ENCODE assay signal across 19 cellular contexts in the genomic region with DNA sequence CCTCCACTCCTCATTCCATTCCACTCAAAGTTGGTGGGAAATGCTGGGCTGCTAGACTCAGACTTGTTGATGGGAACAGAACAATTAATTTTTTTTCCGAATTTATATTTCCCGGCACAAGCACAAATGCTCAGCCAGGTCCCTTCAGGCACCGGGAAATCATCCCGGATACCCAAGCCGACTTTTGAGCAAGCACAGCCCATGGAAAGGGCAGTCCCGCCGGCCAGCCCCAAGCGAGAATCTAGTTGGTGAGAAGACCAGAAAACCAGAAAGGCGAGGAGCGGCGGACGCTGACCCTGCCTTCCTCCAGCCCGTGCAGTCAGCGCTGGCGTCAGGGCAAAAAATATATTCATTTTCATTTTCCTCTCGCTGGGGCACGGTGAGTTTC. TPM values are rescaled to one million over a fixed set of nuclear protein-coding genes. Genes with fewer than 3 reads are reported as not detected.
DNase-seq lines count a peak whose midpoint lies in the region; TF ChIP-seq lines count a peak whose summit lies in the region.
"Had no signal": no experiment of that assay in that cellular context is flagged by ENCODE, and none has a peak within 500 bp of the region (broad histone marks: within the 10 kb centered on the region; RNA-seq: fewer than 3 reads in every experiment).

No MANE protein-coding gene starts in this region.

- intact Hi-C loops in activated T-helper 1 cell treated with anti-CD3 and anti-CD28 coated beads, Interleukin-12 subunit alpha, Interleukin-12 subunit beta, Interleukin-2, Interleukin-4 antibody, amounts not matched to agents 30 ng/mL and 10 ng/mL and 1 ng/mL, durations not matched to agents 14 hours and 24 hours and 36 hours (cut with micrococcal nuclease) = no loop called here
- intact Hi-C loops in A673 (cut with micrococcal nuclease; ENCODE audit: unreplicated experiment) = no loop called here

- H2AFZ ChIP-seq in MM.1S (ENCODE audit: low read length) (peak overlapping the region; percentile 50; the same call in 1 of the 2 replicates), neural cell (ENCODE audit: low read depth, low read length) (no peak overlapping the region)

- H3K79me2 ChIP-seq in MM.1S (ENCODE audit: low read length) (no peaks in the 10 kb centered on the region), neural cell (replicated peaks; ENCODE audit: insufficient read depth, low read length) (peaks cover 96% of the 10 kb centered on the region)

- POLR2A ChIA-PET in A673 (lab: Charles Lee; ENCODE audit: low non-redundant PET) = no interaction called here

- H3K4me3 Mint-ChIP-seq in activated T-helper 1 cell treated with anti-CD3 and anti-CD28 coated beads, Interleukin-12 subunit alpha, Interleukin-12 subunit beta, Interleukin-2, Interleukin-4 antibody, amounts not matched to agents 30 ng/mL and 10 ng/mL and 1 ng/mL, durations not matched to agents 14 hours and 24 hours and 36 hours = no peak overlapping the region
- H3K4me3 Mint-ChIP-seq: activated B cell treated with CpG ODN at 0.5 μM for 24 hours; T-helper 1 cell treated with Interleukin-12 subunit alpha and Interleukin-12 subunit beta and Interleukin-4 antibody, amounts not matched to agents 30 μg/mL and 1 μg/mL, for 36 hours had no signal

- peak overlapping the region in 2 of 10 experiments; percentile 11 to 12; a peak in 1 of 20 replicates for H3K4me3 ChIP-seq in BLaER1 treated with 17β-estradiol and CSF1 and Interleukin-3, amounts not matched to agents 10 nM and 100 nM
- H3K4me3 ChIP-seq in MM.1S (ENCODE audit: low read length) = peak overlapping the region; percentile 29
- H3K4me3 ChIP-seq in neural cell (ENCODE audit: low read length) = peak overlapping the region; percentile 92
- H3K4me3 ChIP-seq in BE2C (ENCODE audit: low read depth, low read length) = no peak overlapping the region
- no peak overlapping the region for H3K4me3 ChIP-seq in A673 (ENCODE audit: low read depth, low read length, poor library complexity, severe bottlenecking)

- no TSS peak for BruUV-seq in A673 (replicated peaks; lab: Mats Ljungman, UMichigan)

- H3K36me3 Mint-ChIP-seq in activated T-helper 1 cell treated with anti-CD3 and anti-CD28 coated beads, Interleukin-12 subunit alpha, Interleukin-12 subunit beta, Interleukin-2, Interleukin-4 antibody, amounts not matched to agents 30 ng/mL and 10 ng/mL and 1 ng/mL, durations not matched to agents 14 hours and 24 hours and 36 hours (ENCODE audit: low read depth) = peaks cover 3% of the 10 kb centered on the region

- no peak overlapping the region for H3K27ac Mint-ChIP-seq in activated T-helper 1 cell treated with anti-CD3 and anti-CD28 coated beads, Interleukin-12 subunit alpha, Interleukin-12 subunit beta, Interleukin-2, Interleukin-4 antibody, amounts not matched to agents 30 ng/mL and 10 ng/mL and 1 ng/mL, durations not matched to agents 14 hours and 24 hours and 36 hours
- H3K27ac Mint-ChIP-seq: activated B cell treated with CpG ODN at 0.5 μM for 24 hours had no signal

- H3F3A ChIP-seq in MM.1S (ENCODE audit: insufficient read depth, low read length) (no peaks in the 10 kb centered on the region), neural cell (ENCODE audit: insufficient read depth, low read length, poor library complexity, severe bottlenecking) (peaks cover 5% of the 10 kb centered on the region)

- peak overlapping the region; percentile 47 to 71 (median 60) for H3K4me2 ChIP-seq in BLaER1 treated with 17β-estradiol and CSF1 and Interleukin-3, amounts not matched to agents 10 nM and 100 nM
- H3K4me2 ChIP-seq in MM.1S (ENCODE audit: low read depth, low read length) (peak overlapping the region; percentile 54; the same call in 1 of the 2 replicates), neural cell (ENCODE audit: low read length) (peak overlapping the region; percentile 46)

- H3K27me3 Mint-ChIP-seq in activated T-helper 1 cell treated with anti-CD3 and anti-CD28 coated beads, Interleukin-12 subunit alpha, Interleukin-12 subunit beta, Interleukin-2, Interleukin-4 antibody, amounts not matched to agents 30 ng/mL and 10 ng/mL and 1 ng/mL, durations not matched to agents 14 hours and 24 hours and 36 hours (ENCODE audit: insufficient read depth) = peaks cover 56% of the 10 kb centered on the region

- DNase-seq in MM.1S = peak; percentile 13
- peak; percentile 67 for DNase-seq in ecto neural progenitor cell (ENCODE audit: low spot score)
- DNase-seq in activated T-helper 1 cell treated with anti-CD3 and anti-CD28 coated beads, Interleukin-12 subunit alpha, Interleukin-12 subunit beta, Interleukin-2, Interleukin-4 antibody, amounts not matched to agents 30 ng/mL and 10 ng/mL and 1 ng/mL, durations not matched to agents 14 hours and 24 hours and 36 hours (ENCODE audit: low spot score) = no peak
- no peak for DNase-seq in BE2C
- no peak for DNase-seq in A673 (ENCODE audit: low spot score)
- DNase-seq in NCI-H146 treated with DMSO at 0.1 percent for 48 hours (lab: John Stamatoyannopoulos, UW; ENCODE audit: unreplicated experiment) = no peak
- DNase-seq: activated B cell treated with CpG ODN at 0.5 μM for 24 hours; activated gamma-delta T cell; aorta; effector memory CD4-positive, alpha-beta T cell; GOT3; NCI-H1417 treated with DMSO at 0.1 percent for 48 hours; NCI-H2227 treated with DMSO at 0.1 percent for 48 hours; SHP77 treated with DMSO at 0.1 percent for 48 hours; stimulated activated naive CD4-positive, alpha-beta T cell treated with Interleukin-2 at 50 U/mL for 16 hours had no signal

- H3K9me3 Mint-ChIP-seq in activated T-helper 1 cell treated with anti-CD3 and anti-CD28 coated beads, Interleukin-12 subunit alpha, Interleukin-12 subunit beta, Interleukin-2, Interleukin-4 antibody, amounts not matched to agents 30 ng/mL and 10 ng/mL and 1 ng/mL, durations not matched to agents 14 hours and 24 hours and 36 hours = peaks cover 14% of the 10 kb centered on the region

- no peak for TF ChIP-seq EP300 in neural cell (conservative IDR thresholded peaks at IDR 0.05; ENCODE audit: poor library complexity, severe bottlenecking)

- no peak for TF ChIP-seq RAD21 in neural cell (conservative IDR thresholded peaks at IDR 0.05)

- peaks cover 0 to 19% (median 5%) of the 10 kb centered on the region in 11 experiments; a peak in 7 of 22 replicates for H4K20me1 ChIP-seq in BLaER1 treated with 17β-estradiol and CSF1 and Interleukin-3, amounts not matched to agents 10 nM and 100 nM
- H4K20me1 ChIP-seq in MM.1S (ENCODE audit: insufficient read depth, low read length) (no peaks in the 10 kb centered on the region), neural cell (ENCODE audit: insufficient read depth) (no peaks in the 10 kb centered on the region)

- peaks cover 41 to 77% (median 61%) of the 10 kb centered on the region in 11 experiments for H3K9me3 ChIP-seq in BLaER1 treated with 17β-estradiol and CSF1 and Interleukin-3, amounts not matched to agents 10 nM and 100 nM (replicated peaks in 1 of 11)
- no peaks in the 10 kb centered on the region for H3K9me3 ChIP-seq in MM.1S (replicated peaks; ENCODE audit: insufficient read depth, low read length)
- H3K9me3 ChIP-seq in neural cell (ENCODE audit: low read length) = no peaks in the 10 kb centered on the region
- peaks cover 5% of the 10 kb centered on the region; the same call in 1 of the 2 replicates for H3K9me3 ChIP-seq in BE2C
- no peaks in the 10 kb centered on the region for H3K9me3 ChIP-seq in A673 (ENCODE audit: low read depth, low read length, poor library complexity, severe bottlenecking)

- no peaks in the 10 kb centered on the region for H3K4me1 Mint-ChIP-seq in activated T-helper 1 cell treated with anti-CD3 and anti-CD28 coated beads, Interleukin-12 subunit alpha, Interleukin-12 subunit beta, Interleukin-2, Interleukin-4 antibody, amounts not matched to agents 30 ng/mL and 10 ng/mL and 1 ng/mL, durations not matched to agents 14 hours and 24 hours and 36 hours (ENCODE audit: low read depth)

- H3K36me3 ChIP-seq in BLaER1 treated with 17β-estradiol and CSF1 and Interleukin-3, amounts not matched to agents 10 nM and 100 nM = no peaks in the 10 kb centered on the region
- H3K36me3 ChIP-seq in MM.1S (replicated peaks; ENCODE audit: insufficient read depth, low read length) (no peaks in the 10 kb centered on the region), neural cell (ENCODE audit: insufficient read depth, low read length) (no peaks in the 10 kb centered on the region), BE2C (no peaks in the 10 kb centered on the region), A673 (ENCODE audit: insufficient read depth, low read length, poor library complexity, severe bottlenecking) (no peaks in the 10 kb centered on the region)

- CTCF ChIA-PET in A673 (lab: Charles Lee) = no interaction called here

- peaks cover 12 to 29% (median 21%) of the 10 kb centered on the region in 10 experiments for H3K4me1 ChIP-seq in BLaER1 treated with 17β-estradiol and CSF1 and Interleukin-3, amounts not matched to agents 10 nM and 100 nM
- H3K4me1 ChIP-seq in MM.1S (ENCODE audit: low read length) (no peaks in the 10 kb centered on the region), BE2C (no peaks in the 10 kb centered on the region), A673 (ENCODE audit: insufficient read depth, low read length, poor library complexity, severe bottlenecking) (peaks cover 8% of the 10 kb centered on the region)

- TF ChIP-seq CTCF in MM.1S (IDR thresholded peaks at IDR 0.05; ENCODE audit: low read length) (no peak), neural cell (IDR thresholded peaks at IDR 0.05; ENCODE audit: poor library complexity, severe bottlenecking) (no peak), BE2C (IDR thresholded peaks at IDR 0.05; ENCODE audit: low read depth, low read length) (no peak), A673 (conservative IDR thresholded peaks at IDR 0.05; ENCODE audit: low read depth, low read length) (no peak)

- no peak overlapping the region for H3K27ac ChIP-seq in BLaER1 treated with 17β-estradiol and CSF1 and Interleukin-3, amounts not matched to agents 10 nM and 100 nM
- H3K27ac ChIP-seq in MM.1S (ENCODE audit: low read length) (no peak overlapping the region), neural cell (ENCODE audit: low read length) (peak overlapping the region; percentile 47), A673 (ENCODE audit: low read depth, low read length, poor library complexity, severe bottlenecking) (no peak overlapping the region)

- peaks cover 98 to 100% (median 100%) of the 10 kb centered on the region in 11 experiments for H3K27me3 ChIP-seq in BLaER1 treated with 17β-estradiol and CSF1 and Interleukin-3, amounts not matched to agents 10 nM and 100 nM
- H3K27me3 ChIP-seq in MM.1S (replicated peaks; ENCODE audit: insufficient read depth, low read length) = no peaks in the 10 kb centered on the region
- peaks cover 46% of the 10 kb centered on the region for H3K27me3 ChIP-seq in neural cell (ENCODE audit: insufficient read depth, low read depth, low read length)
- H3K27me3 ChIP-seq in BE2C = peaks cover 95% of the 10 kb centered on the region
- H3K27me3 ChIP-seq in A673 (replicated peaks; ENCODE audit: insufficient read depth, low read depth, low read length, poor library complexity) = peaks cover 100% of the 10 kb centered on the region

- no peak overlapping the region for H3K9ac ChIP-seq in BLaER1 treated with 17β-estradiol and CSF1 and Interleukin-3, amounts not matched to agents 10 nM and 100 nM
- H3K9ac ChIP-seq in MM.1S (ENCODE audit: low read length) = no peak overlapping the region
- H3K9ac ChIP-seq in neural cell (ENCODE audit: low read length) = peak overlapping the region; percentile 56

- H3K9me2 ChIP-seq in MM.1S (replicated peaks; ENCODE audit: insufficient read depth, low read length) (no peaks in the 10 kb centered on the region), neural cell (ENCODE audit: insufficient read depth, low read length) (no peaks in the 10 kb centered on the region)

RNA-seq across cellular contexts. Expression of a gene that starts 0.8 kb away (rescaled TPM):
- 8.1 and 8.6 TPM in 2 replicates for polyA plus RNA-seq in neural cell
- 7.5 and 9.5 TPM in 2 replicates for polyA minus RNA-seq in neural cell
- total RNA-seq in activated T-helper 1 cell treated with anti-CD3 and anti-CD28 coated beads, Interleukin-12 subunit alpha, Interleukin-12 subunit beta, Interleukin-2, Interleukin-4 antibody, amounts not matched to agents 30 ng/mL and 10 ng/mL and 1 ng/mL, durations not matched to agents 14 hours and 24 hours and 36 hours = not detected in 2 replicates
- polyA plus RNA-seq in BE2C (2012; ENCODE audit: insufficient read depth, insufficient read length, low read depth) = not detected
- 0.39 and 0.47 TPM in 2 replicates for total RNA-seq in A673 (2021)
- total RNA-seq: activated B cell treated with CpG ODN at 0.5 μM for 24 hours, liver had no signal

RNA-seq across cellular contexts. Expression of a gene that starts 2.1 kb away (rescaled TPM):
- polyA plus RNA-seq in neural cell = 134 and 183 TPM in 2 replicates
- 166 and 196 TPM in 2 replicates for polyA minus RNA-seq in neural cell
- not detected in 2 replicates for total RNA-seq in activated T-helper 1 cell treated with anti-CD3 and anti-CD28 coated beads, Interleukin-12 subunit alpha, Interleukin-12 subunit beta, Interleukin-2, Interleukin-4 antibody, amounts not matched to agents 30 ng/mL and 10 ng/mL and 1 ng/mL, durations not matched to agents 14 hours and 24 hours and 36 hours
- not detected for polyA plus RNA-seq in BE2C (2012; ENCODE audit: insufficient read depth, insufficient read length, low read depth)
- 1.4 and 4.2 TPM in 2 replicates for total RNA-seq in A673 (2021)
- total RNA-seq: activated B cell treated with CpG ODN at 0.5 μM for 24 hours, liver had no signal

Comparison
In these comparisons a context has a peak if more than half of its experiments do, and no peak if none do; other contexts are left out.
1. H3K4me3 ChIP-seq: peak in MM.1S (single experiment) and neural cell (single experiment); none in BE2C (single experiment) and A673 (single experiment).
2. DNase-seq: peak in MM.1S (single experiment) and ecto neural progenitor cell (single experiment); none in activated T-helper 1 cell treated with anti-CD3 and anti-CD28 coated beads, Interleukin-12 subunit alpha, Interleukin-12 subunit beta, Interleukin-2, Interleukin-4 antibody, amounts not matched to agents 30 ng/mL and 10 ng/mL and 1 ng/mL, durations not matched to agents 14 hours and 24 hours and 36 hours (single experiment), BE2C (single experiment), A673 (single experiment) and NCI-H146 treated with DMSO at 0.1 percent for 48 hours (single experiment).
3. Peak in every context shown above with its lines, with median percentiles within 50 percentile points of each other: H3K4me2 ChIP-seq.